12 cellular contexts compared by ENCODE assay signal in genomic region chr2:130385709-130386108, GRCh38. TPM values are rescaled to one million over a fixed set of nuclear protein-coding genes. Genes with fewer than 3 reads are reported as not detected.
DNase-seq lines count a peak whose midpoint lies in the region; ATAC-seq, FAIRE-seq and TF ChIP-seq lines count a peak whose summit lies in the region.
"Had no signal": no experiment of that assay in that cellular context is flagged by ENCODE, and none has a peak within 500 bp of the region (broad histone marks: within the 10 kb centered on the region; RNA-seq: fewer than 3 reads in every experiment).

No MANE protein-coding gene starts in this region.

- FAIRE-seq in GM18507 (lab: Jason Lieb, UNC) = peak; percentile 79
- no peak for FAIRE-seq in RCC 7860 (lab: Jason Lieb, UNC)

- DNase-seq in GM18507 (ENCODE audit: extremely low spot score, insufficient read length, low read depth) (no peak), medulla oblongata (ENCODE audit: extremely low spot score) (peak; percentile 61), cerebellar nuclear complex (lab: John Stamatoyannopoulos, UW) (no peak), RCC 7860 (ENCODE audit: low spot score) (no peak), BE2C (no peak)
- DNase-seq in activated naive CD4-positive, alpha-beta T cell (lab: John Stamatoyannopoulos, UW) = no peak
- DNase-seq: activated CD8-positive, alpha-beta T cell treated with anti-CD3 and anti-CD28 coated beads, Interleukin-2, amount 10 ng/mL, durations not matched to agents 7 days and 5 days; left colon; NCI-H2029 treated with DMSO at 0.1 percent for 48 hours had no signal

- H3K4me3 ChIP-seq in BE2C (ENCODE audit: low read depth, low read length) = no peak overlapping the region
- H3K4me3 ChIP-seq: SK-N-MC had no signal

- peak overlapping the region in 1 of 3 donors; percentile 1 for H3K27ac Mint-ChIP-seq in IgD-negative memory B cell
- H3K27ac Mint-ChIP-seq: activated CD8-positive, alpha-beta T cell treated with anti-CD3 and anti-CD28 coated beads, Interleukin-2, amount 10 ng/mL, durations not matched to agents 7 days and 5 days had no signal

- peak overlapping the region in 3 of 4 donors; percentile 1 to 29 (median 19) for H3K4me3 Mint-ChIP-seq in IgD-negative memory B cell
- H3K4me3 Mint-ChIP-seq: activated CD8-positive, alpha-beta T cell treated with anti-CD3 and anti-CD28 coated beads, Interleukin-2, amount 10 ng/mL, durations not matched to agents 7 days and 5 days had no signal

- no peaks in the 10 kb centered on the region for H3K27me3 Mint-ChIP-seq in IgD-negative memory B cell

- ATAC-seq in GM21723 (IDR thresholded peaks at IDR 0.05; ENCODE audit: unreplicated experiment) = peak; percentile 62
- ATAC-seq: activated CD8-positive, alpha-beta T cell treated with anti-CD3 and anti-CD28 coated beads, Interleukin-2, amount 10 ng/mL, durations not matched to agents 7 days and 5 days; left colon had no signal

- no peaks in the 10 kb centered on the region for H3K27me3 ChIP-seq in BE2C

- H3K4me1 Mint-ChIP-seq in IgD-negative memory B cell = peaks cover 45 to 56% (median 54%) of the 10 kb centered on the region in 3 donors

- no peaks in the 10 kb centered on the region for H3K36me3 Mint-ChIP-seq in IgD-negative memory B cell

- no peaks in the 10 kb centered on the region for H3K9me3 Mint-ChIP-seq in IgD-negative memory B cell

- H3K9me3 ChIP-seq in BE2C = no peaks in the 10 kb centered on the region

- no peaks in the 10 kb centered on the region for H3K36me3 ChIP-seq in BE2C

- no peak for TF ChIP-seq CTCF in BE2C (IDR thresholded peaks at IDR 0.05; ENCODE audit: low read depth, low read length)

- no peaks in the 10 kb centered on the region for H3K4me1 ChIP-seq in BE2C

RNA-seq across cellular contexts. Expression of gene PTPN18, which starts 29.9 kb away (rescaled TPM):
- 124 TPM for polyA plus RNA-seq in IgD-negative memory B cell
- 6.9 TPM for polyA plus RNA-seq in BE2C (2012; ENCODE audit: insufficient read depth, insufficient read length, low read depth)

RNA-seq across cellular contexts. Expression of gene IMP4, which starts 43.0 kb away (rescaled TPM):
- 102 TPM for polyA plus RNA-seq in IgD-negative memory B cell
- 262 TPM for polyA plus RNA-seq in BE2C (2012; ENCODE audit: insufficient read depth, insufficient read length, low read depth)
